Comparison of ENCODE assay signal across 1 cellular context in the genomic region with DNA sequence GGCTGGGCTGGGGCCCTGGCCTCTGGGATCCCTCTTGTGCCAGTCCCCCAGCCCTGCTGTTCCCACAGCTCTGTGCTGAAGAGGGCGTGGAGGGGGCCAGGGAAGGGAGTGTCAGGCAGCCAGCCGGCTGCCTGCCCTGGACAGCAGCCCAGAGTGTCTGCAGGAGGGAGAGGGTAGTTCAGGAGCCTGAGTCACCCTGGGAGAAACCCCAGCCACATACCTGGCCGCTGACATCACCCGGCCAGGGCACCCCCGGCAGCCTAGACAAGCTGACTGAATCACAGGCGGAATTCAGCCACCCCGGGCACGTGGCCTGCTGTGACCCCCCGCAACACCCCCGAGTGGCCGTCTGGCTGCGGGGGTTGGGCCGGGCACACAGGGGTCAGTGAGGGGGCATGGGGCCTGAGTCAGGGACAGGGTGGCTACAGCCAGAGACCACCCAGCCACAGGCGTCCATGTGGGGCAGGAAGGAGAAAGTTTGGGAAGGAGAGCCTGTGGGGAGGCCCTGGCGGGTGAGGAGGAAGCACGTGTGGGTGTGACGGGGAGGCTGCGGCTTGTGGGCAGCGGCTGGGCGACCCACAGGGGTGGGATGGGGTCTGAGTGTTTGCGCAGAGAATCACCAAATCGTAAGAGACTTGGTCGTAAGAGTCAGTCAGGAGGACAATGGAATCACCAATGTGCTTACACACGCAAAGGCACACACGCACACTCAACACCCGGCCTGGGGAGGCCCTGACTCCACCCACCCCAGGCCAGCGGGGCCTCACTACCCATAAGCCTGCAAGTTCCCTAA.
A peak's percentile ranks its signal among the peaks of the same experiment; 100 is the strongest.
TF ChIP-seq lines count a peak whose summit lies in the region.

No MANE protein-coding gene starts in this region.

TF ChIP-seq in HepG2, 621 proteins besides CTCF, POLR2A, EP300 and RAD21 (continued from another document and continues in another):
- TF ChIP-seq RERE (CRISPR knock-in tag; IDR thresholded peaks at IDR 0.05; ENCODE audit: low read depth): 0 out of 2 replicates have a peak, but pooled peaks have one; percentile 25
- peak; percentile 61 for TF ChIP-seq THAP11 (CRISPR knock-in tag; IDR thresholded peaks at IDR 0.05)
- TF ChIP-seq JUND (CRISPR knock-in tag; IDR thresholded peaks at IDR 0.05): peak; percentile 99
- TF ChIP-seq GMEB1 (CRISPR knock-in tag; IDR thresholded peaks at IDR 0.05; ENCODE audit: borderline replicate concordance): peak; percentile 54; the same call in 1 of the 2 replicates
- TF ChIP-seq GPN1 (CRISPR knock-in tag; IDR thresholded peaks at IDR 0.05; ENCODE audit: borderline replicate concordance): 0 out of 2 replicates have a peak, but pooled peaks have one; percentile 12
- TF ChIP-seq, protein P1, sequence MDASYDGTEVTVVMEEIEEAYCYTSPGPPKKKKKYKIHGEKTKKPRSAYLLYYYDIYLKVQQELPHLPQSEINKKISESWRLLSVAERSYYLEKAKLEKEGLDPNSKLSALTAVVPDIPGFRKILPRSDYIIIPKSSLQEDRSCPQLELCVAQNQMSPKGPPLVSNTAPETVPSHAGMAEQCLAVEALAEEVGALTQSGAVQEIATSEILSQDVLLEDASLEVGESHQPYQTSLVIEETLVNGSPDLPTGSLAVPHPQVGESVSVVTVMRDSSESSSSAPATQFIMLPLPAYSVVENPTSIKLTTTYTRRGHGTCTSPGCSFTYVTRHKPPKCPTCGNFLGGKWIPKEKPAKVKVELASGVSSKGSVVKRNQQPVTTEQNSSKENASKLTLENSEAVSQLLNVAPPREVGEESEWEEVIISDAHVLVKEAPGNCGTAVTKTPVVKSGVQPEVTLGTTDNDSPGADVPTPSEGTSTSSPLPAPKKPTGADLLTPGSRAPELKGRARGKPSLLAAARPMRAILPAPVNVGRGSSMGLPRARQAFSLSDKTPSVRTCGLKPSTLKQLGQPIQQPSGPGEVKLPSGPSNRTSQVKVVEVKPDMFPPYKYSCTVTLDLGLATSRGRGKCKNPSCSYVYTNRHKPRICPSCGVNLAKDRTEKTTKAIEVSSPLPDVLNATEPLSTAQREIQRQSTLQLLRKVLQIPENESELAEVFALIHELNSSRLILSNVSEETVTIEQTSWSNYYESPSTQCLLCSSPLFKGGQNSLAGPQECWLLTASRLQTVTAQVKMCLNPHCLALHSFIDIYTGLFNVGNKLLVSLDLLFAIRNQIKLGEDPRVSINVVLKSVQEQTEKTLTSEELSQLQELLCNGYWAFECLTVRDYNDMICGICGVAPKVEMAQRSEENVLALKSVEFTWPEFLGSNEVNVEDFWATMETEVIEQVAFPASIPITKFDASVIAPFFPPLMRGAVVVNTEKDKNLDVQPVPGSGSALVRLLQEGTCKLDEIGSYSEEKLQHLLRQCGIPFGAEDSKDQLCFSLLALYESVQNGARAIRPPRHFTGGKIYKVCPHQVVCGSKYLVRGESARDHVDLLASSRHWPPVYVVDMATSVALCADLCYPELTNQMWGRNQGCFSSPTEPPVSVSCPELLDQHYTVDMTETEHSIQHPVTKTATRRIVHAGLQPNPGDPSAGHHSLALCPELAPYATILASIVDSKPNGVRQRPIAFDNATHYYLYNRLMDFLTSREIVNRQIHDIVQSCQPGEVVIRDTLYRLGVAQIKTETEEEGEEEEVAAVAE (CRISPR knock-in tag; IDR thresholded peaks at IDR 0.05; ENCODE audit: borderline replicate concordance): no peak
- no peak for TF ChIP-seq ZNF326 (CRISPR knock-in tag; IDR thresholded peaks at IDR 0.05; ENCODE audit: borderline replicate concordance)
- TF ChIP-seq ETV5 (CRISPR knock-in tag; IDR thresholded peaks at IDR 0.05; ENCODE audit: borderline replicate concordance): peak; percentile 66; the same call in 1 of the 2 replicates
- 0 out of 2 replicates have a peak, but pooled peaks have one; percentile 13 for TF ChIP-seq ZNF709 (CRISPR knock-in tag; IDR thresholded peaks at IDR 0.05)
- peak; percentile 63; the same call in 1 of the 2 replicates for TF ChIP-seq ZNF335 (CRISPR knock-in tag; IDR thresholded peaks at IDR 0.05)
- no peak for TF ChIP-seq TARDBP (CRISPR knock-in tag; IDR thresholded peaks at IDR 0.05)
- TF ChIP-seq FOXJ3 (CRISPR knock-in tag; IDR thresholded peaks at IDR 0.05; ENCODE audit: borderline replicate concordance): no peak
- TF ChIP-seq ASH2L (IDR thresholded peaks at IDR 0.05; ENCODE audit: insufficient read length, low read depth, low read length): peak; percentile 67
- TF ChIP-seq, protein P2, sequence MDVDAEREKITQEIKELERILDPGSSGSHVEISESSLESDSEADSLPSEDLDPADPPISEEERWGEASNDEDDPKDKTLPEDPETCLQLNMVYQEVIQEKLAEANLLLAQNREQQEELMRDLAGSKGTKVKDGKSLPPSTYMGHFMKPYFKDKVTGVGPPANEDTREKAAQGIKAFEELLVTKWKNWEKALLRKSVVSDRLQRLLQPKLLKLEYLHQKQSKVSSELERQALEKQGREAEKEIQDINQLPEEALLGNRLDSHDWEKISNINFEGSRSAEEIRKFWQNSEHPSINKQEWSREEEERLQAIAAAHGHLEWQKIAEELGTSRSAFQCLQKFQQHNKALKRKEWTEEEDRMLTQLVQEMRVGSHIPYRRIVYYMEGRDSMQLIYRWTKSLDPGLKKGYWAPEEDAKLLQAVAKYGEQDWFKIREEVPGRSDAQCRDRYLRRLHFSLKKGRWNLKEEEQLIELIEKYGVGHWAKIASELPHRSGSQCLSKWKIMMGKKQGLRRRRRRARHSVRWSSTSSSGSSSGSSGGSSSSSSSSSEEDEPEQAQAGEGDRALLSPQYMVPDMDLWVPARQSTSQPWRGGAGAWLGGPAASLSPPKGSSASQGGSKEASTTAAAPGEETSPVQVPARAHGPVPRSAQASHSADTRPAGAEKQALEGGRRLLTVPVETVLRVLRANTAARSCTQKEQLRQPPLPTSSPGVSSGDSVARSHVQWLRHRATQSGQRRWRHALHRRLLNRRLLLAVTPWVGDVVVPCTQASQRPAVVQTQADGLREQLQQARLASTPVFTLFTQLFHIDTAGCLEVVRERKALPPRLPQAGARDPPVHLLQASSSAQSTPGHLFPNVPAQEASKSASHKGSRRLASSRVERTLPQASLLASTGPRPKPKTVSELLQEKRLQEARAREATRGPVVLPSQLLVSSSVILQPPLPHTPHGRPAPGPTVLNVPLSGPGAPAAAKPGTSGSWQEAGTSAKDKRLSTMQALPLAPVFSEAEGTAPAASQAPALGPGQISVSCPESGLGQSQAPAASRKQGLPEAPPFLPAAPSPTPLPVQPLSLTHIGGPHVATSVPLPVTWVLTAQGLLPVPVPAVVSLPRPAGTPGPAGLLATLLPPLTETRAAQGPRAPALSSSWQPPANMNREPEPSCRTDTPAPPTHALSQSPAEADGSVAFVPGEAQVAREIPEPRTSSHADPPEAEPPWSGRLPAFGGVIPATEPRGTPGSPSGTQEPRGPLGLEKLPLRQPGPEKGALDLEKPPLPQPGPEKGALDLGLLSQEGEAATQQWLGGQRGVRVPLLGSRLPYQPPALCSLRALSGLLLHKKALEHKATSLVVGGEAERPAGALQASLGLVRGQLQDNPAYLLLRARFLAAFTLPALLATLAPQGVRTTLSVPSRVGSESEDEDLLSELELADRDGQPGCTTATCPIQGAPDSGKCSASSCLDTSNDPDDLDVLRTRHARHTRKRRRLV (CRISPR knock-in tag; IDR thresholded peaks at IDR 0.05): peak; percentile 86; the same call in 1 of the 2 replicates
- TF ChIP-seq ZNF136 (CRISPR knock-in tag; IDR thresholded peaks at IDR 0.05; ENCODE audit: low read depth): peak; percentile 48; the same call in 1 of the 2 replicates
- TF ChIP-seq ZNF556 (CRISPR knock-in tag; IDR thresholded peaks at IDR 0.05; ENCODE audit: borderline replicate concordance): peak; percentile 60; the same call in 1 of the 2 replicates
- peak; percentile 82; the same call in 1 of the 2 replicates for TF ChIP-seq SIN3A (IDR thresholded peaks at IDR 0.05; ENCODE audit: borderline replicate concordance, low read depth, low read length)
- TF ChIP-seq KDM3A (CRISPR knock-in tag; IDR thresholded peaks at IDR 0.05; ENCODE audit: low read depth): 0 out of 2 replicates have a peak, but pooled peaks have one; percentile 59
- TF ChIP-seq ZNF557 (CRISPR knock-in tag; IDR thresholded peaks at IDR 0.05): peak; percentile 48; the same call in 1 of the 2 replicates
- TF ChIP-seq, protein P3, sequence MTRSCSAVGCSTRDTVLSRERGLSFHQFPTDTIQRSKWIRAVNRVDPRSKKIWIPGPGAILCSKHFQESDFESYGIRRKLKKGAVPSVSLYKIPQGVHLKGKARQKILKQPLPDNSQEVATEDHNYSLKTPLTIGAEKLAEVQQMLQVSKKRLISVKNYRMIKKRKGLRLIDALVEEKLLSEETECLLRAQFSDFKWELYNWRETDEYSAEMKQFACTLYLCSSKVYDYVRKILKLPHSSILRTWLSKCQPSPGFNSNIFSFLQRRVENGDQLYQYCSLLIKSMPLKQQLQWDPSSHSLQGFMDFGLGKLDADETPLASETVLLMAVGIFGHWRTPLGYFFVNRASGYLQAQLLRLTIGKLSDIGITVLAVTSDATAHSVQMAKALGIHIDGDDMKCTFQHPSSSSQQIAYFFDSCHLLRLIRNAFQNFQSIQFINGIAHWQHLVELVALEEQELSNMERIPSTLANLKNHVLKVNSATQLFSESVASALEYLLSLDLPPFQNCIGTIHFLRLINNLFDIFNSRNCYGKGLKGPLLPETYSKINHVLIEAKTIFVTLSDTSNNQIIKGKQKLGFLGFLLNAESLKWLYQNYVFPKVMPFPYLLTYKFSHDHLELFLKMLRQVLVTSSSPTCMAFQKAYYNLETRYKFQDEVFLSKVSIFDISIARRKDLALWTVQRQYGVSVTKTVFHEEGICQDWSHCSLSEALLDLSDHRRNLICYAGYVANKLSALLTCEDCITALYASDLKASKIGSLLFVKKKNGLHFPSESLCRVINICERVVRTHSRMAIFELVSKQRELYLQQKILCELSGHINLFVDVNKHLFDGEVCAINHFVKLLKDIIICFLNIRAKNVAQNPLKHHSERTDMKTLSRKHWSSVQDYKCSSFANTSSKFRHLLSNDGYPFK (CRISPR knock-in tag; IDR thresholded peaks at IDR 0.05; ENCODE audit: borderline replicate concordance): peak; percentile 27; the same call in 1 of the 2 replicates
- TF ChIP-seq SALL2 (CRISPR knock-in tag; IDR thresholded peaks at IDR 0.05): peak; percentile 80
- no peak for TF ChIP-seq CENPT (CRISPR knock-in tag; IDR thresholded peaks at IDR 0.05; ENCODE audit: low read depth)
- TF ChIP-seq ZNF777 (CRISPR knock-in tag; IDR thresholded peaks at IDR 0.05): 0 out of 2 replicates have a peak, but pooled peaks have one; percentile 30
- 0 out of 2 replicates have a peak, but pooled peaks have one; percentile 26 for TF ChIP-seq HNF4A (CRISPR knock-in tag; IDR thresholded peaks at IDR 0.05)
- TF ChIP-seq RXRB (CRISPR knock-in tag; IDR thresholded peaks at IDR 0.05; ENCODE audit: borderline replicate concordance): peak; percentile 94
- TF ChIP-seq, protein P4, sequence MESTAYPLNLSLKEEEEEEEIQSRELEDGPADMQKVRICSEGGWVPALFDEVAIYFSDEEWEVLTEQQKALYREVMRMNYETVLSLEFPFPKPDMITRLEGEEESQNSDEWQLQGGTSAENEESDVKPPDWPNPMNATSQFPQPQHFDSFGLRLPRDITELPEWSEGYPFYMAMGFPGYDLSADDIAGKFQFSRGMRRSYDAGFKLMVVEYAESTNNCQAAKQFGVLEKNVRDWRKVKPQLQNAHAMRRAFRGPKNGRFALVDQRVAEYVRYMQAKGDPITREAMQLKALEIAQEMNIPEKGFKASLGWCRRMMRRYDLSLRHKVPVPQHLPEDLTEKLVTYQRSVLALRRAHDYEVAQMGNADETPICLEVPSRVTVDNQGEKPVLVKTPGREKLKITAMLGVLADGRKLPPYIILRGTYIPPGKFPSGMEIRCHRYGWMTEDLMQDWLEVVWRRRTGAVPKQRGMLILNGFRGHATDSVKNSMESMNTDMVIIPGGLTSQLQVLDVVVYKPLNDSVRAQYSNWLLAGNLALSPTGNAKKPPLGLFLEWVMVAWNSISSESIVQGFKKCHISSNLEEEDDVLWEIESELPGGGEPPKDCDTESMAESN (CRISPR knock-in tag; conservative IDR thresholded peaks at IDR 0.05): peak; percentile 64
